8 cellular contexts compared by ENCODE assay signal in genomic region chr18:40995529-40995928, GRCh38.
"Had no signal": no experiment of that assay in that cellular context is flagged by ENCODE, and none has a peak within 500 bp of the region (broad histone marks: within the 10 kb centered on the region; RNA-seq: fewer than 3 reads in every experiment).

No MANE protein-coding gene starts in this region.

- H2AFZ ChIP-seq: GM23338 had no signal

- H3K4me2 ChIP-seq: GM23338 had no signal

- H3K27ac ChIP-seq: HL-60 had no signal

- FAIRE-seq: H1, H54, HepG2 had no signal

- DNase-seq: H9, HCEC 1CT, KBM-7 had no signal

- H3K4me3 ChIP-seq: GM23338 had no signal
